ENCODE assay signal across 10 cellular contexts in the genomic region with DNA sequence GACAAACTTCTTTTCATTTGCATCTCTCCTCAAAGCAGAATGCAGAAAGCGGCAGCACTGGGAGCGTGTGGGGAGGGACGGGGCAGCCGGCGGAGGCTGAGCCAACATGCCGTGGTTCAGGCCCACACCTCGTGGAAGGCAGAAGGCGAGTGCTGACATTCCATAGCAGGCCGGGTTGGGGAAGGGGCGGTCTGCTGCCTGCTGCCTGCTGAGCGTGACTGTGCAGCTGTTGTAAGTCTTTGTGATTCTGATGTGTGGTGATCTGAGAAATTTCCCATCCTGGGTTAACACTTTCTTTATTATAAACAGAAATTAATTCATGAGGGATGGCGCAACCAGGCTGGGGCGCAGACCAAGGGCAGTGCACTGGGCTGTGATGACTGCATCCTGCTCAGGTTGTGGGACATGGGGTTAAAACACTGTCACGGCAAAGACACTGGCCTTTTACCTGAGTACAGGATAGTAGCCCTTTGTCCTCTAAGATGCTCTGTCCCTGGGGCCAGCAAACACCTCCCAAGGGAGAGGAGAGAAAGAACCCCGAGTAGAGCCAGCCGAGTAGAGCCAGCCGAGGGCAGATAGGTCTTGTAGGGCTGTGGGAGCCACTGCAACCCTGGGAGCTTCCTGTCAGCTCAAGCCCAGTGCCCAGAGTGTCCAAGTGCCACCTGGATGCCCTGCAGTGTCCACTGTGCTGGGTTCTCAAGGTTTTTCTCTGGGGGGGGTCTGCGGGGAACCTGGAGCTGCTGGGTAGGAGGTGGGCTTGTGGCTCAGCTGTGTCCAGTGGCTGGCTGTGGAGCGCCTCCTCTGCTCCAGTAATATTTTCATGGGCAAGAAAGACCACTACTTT. TPM values are rescaled to one million over a fixed set of nuclear protein-coding genes. Genes with fewer than 3 reads are reported as not detected.
DNase-seq lines count a peak whose midpoint lies in the region; ATAC-seq and TF ChIP-seq lines count a peak whose summit lies in the region.
"Had no signal": no experiment of that assay in that cellular context is flagged by ENCODE, and none has a peak within 500 bp of the region (broad histone marks: within the 10 kb centered on the region; RNA-seq: fewer than 3 reads in every experiment).

No MANE protein-coding gene starts in this region.

- TF ChIP-seq CTCF in natural killer cell (IDR thresholded peaks at IDR 0.05), result no peak
- TF ChIP-seq CTCF in body of pancreas (IDR thresholded peaks at IDR 0.05), result no peak

- H3K9me3 Mint-ChIP-seq in natural killer cell treated with Interleukin-12 subunit alpha and Interleukin-12 subunit beta and Interleukin-15 and Interleukin-18, amount 100 ng/mL, for 72 hours, result no peaks in the 10 kb centered on the region
- H3K9me3 Mint-ChIP-seq in natural killer cell, result no peaks in the 10 kb centered on the region
- H3K9me3 Mint-ChIP-seq: central memory CD8-positive, alpha-beta T cell had no signal

- no peaks in the 10 kb centered on the region for H3K27me3 Mint-ChIP-seq in natural killer cell treated with Interleukin-12 subunit alpha and Interleukin-12 subunit beta and Interleukin-15 and Interleukin-18, amount 100 ng/mL, for 72 hours
- no peaks in the 10 kb centered on the region for H3K27me3 Mint-ChIP-seq in natural killer cell (ENCODE audit: low read depth in 2 of 2)
- H3K27me3 Mint-ChIP-seq: central memory CD8-positive, alpha-beta T cell had no signal

- intact Hi-C loops in natural killer cell (cut with micrococcal nuclease) (no loop called here), body of pancreas (cut with DNase I) (no loop called here)

- H3K4me1 Mint-ChIP-seq in natural killer cell treated with Interleukin-12 subunit alpha and Interleukin-12 subunit beta and Interleukin-15 and Interleukin-18, amount 100 ng/mL, for 72 hours (ENCODE audit: low read depth in 2 of 2), result peaks cover 0 to 4% of the 10 kb centered on the region in 2 donors
- no peaks in the 10 kb centered on the region for H3K4me1 Mint-ChIP-seq in natural killer cell

- H3K4me3 Mint-ChIP-seq in natural killer cell treated with Interleukin-12 subunit alpha and Interleukin-12 subunit beta and Interleukin-15 and Interleukin-18, amount 100 ng/mL, for 72 hours, result no peak overlapping the region
- no peak overlapping the region for H3K4me3 Mint-ChIP-seq in natural killer cell
- H3K4me3 Mint-ChIP-seq: central memory CD8-positive, alpha-beta T cell had no signal

- H3K27me3 ChIP-seq in body of pancreas, result no peaks in the 10 kb centered on the region
- no peaks in the 10 kb centered on the region for H3K27me3 ChIP-seq in mucosa of rectum (ENCODE audit: control insufficient read depth in 2 of 2, insufficient read depth in 2 of 2, low read length in 2 of 2)

- H3K4me1 ChIP-seq in body of pancreas (peaks cover 14% of the 10 kb centered on the region), mucosa of rectum (ENCODE audit: control insufficient read depth in 2 of 2, insufficient read depth in 2 of 2, low read length in 2 of 2) (peaks cover 18 to 27% of the 10 kb centered on the region in 2 donors)

- H3K9ac ChIP-seq in mucosa of rectum (ENCODE audit: low read depth in 1 of 2, low read length in 2 of 2), result peak overlapping the region in 1 of 2 donors; percentile 46

- peak; percentile 52 for DNase-seq in natural killer cell treated with Interleukin-12 subunit alpha and Interleukin-12 subunit beta and Interleukin-15 and Interleukin-18, amount 100 ng/mL, for 72 hours (ENCODE audit: low spot score)
- DNase-seq in natural killer cell (no peak), body of pancreas (peak in 1 of 4 donors; percentile 43), pons (ENCODE audit: low spot score) (no peak), HuH-7.5 (ENCODE audit: low spot score) (no peak)
- DNase-seq: activated CD4-positive, alpha-beta T cell treated with anti-CD3 and anti-CD28 coated beads, Interleukin-2, amount 50 U/mL, for 1 hour had no signal

- H3K36me3 Mint-ChIP-seq in natural killer cell treated with Interleukin-12 subunit alpha and Interleukin-12 subunit beta and Interleukin-15 and Interleukin-18, amount 100 ng/mL, for 72 hours, result no peaks in the 10 kb centered on the region
- no peaks in the 10 kb centered on the region for H3K36me3 Mint-ChIP-seq in natural killer cell

- WGBS in body of pancreas, 2 donors, result 78 to 86% methylated on average over 13 to 19 of the region's 19 CpGs

- H3K9me3 ChIP-seq in body of pancreas (no peaks in the 10 kb centered on the region), mucosa of rectum (ENCODE audit: control insufficient read depth in 2 of 2, low read length in 2 of 2) (no peaks in the 10 kb centered on the region)

- no peak for TF ChIP-seq POLR2A in body of pancreas (IDR thresholded peaks at IDR 0.05)

- no peak overlapping the region for H3K27ac Mint-ChIP-seq in natural killer cell treated with Interleukin-12 subunit alpha and Interleukin-12 subunit beta and Interleukin-15 and Interleukin-18, amount 100 ng/mL, for 72 hours
- H3K27ac Mint-ChIP-seq in natural killer cell, result peak overlapping the region in 1 of 2 donors; percentile 35

- no peak overlapping the region for H3K4me3 ChIP-seq in body of pancreas
- H3K4me3 ChIP-seq in mucosa of rectum (ENCODE audit: low read length in 2 of 2), result peak overlapping the region in 1 of 2 donors; percentile 30

- H3K36me3 ChIP-seq in body of pancreas (replicated peaks in 1 of 2; ENCODE audit: insufficient read depth in 1 of 2, low read depth in 2 of 2), result no peaks in the 10 kb centered on the region
- peaks cover 0 to 8% of the 10 kb centered on the region in 2 donors for H3K36me3 ChIP-seq in mucosa of rectum (ENCODE audit: control insufficient read depth in 2 of 2, insufficient read depth in 2 of 2, low read length in 2 of 2)

- peak overlapping the region; percentile 20 to 69 (median 56) for H3K27ac ChIP-seq in body of pancreas
- peak overlapping the region; percentile 67 to 78 for H3K27ac ChIP-seq in mucosa of rectum (ENCODE audit: low read depth in 2 of 2, low read length in 2 of 2)

- ATAC-seq in natural killer cell treated with Interleukin-12 subunit alpha and Interleukin-12 subunit beta and Interleukin-15 and Interleukin-18, amount 100 ng/mL, for 72 hours, result no peak
- ATAC-seq in natural killer cell (no peak), body of pancreas (peak; percentile 41), HG02981 (IDR thresholded peaks at IDR 0.05; ENCODE audit: unreplicated experiment) (no peak), HG02759 (IDR thresholded peaks at IDR 0.05; ENCODE audit: unreplicated experiment) (no peak)

RNA-seq across cellular contexts. Expression of gene DNASE1, which starts 8.8 kb away (rescaled TPM):
- 10 to 100 TPM; 19.1 to 25.5 TPM for total RNA-seq in natural killer cell treated with Interleukin-12 subunit alpha and Interleukin-12 subunit beta and Interleukin-15 and Interleukin-18, amount 100 ng/mL, for 72 hours
- 10 to 100 TPM; 29.9 to 47.8 (median 34.9) TPM for total RNA-seq in natural killer cell
- total RNA-seq in body of pancreas, result 10 to 100 TPM; 25.9 to 52.7 TPM

RNA-seq across cellular contexts. Expression of gene SLX4, which starts 34.3 kb away (rescaled TPM):
- total RNA-seq in natural killer cell treated with Interleukin-12 subunit alpha and Interleukin-12 subunit beta and Interleukin-15 and Interleukin-18, amount 100 ng/mL, for 72 hours, result 10 to 100 TPM; 13.4 to 18.4 TPM
- total RNA-seq in natural killer cell, result 10 to 100 TPM; 13.5 to 18.6 (median 15.5) TPM
- total RNA-seq in body of pancreas, result 1 to 10 TPM; 3.6 to 4.2 TPM
